Comparison of ENCODE assay signal across 16 cellular contexts in genomic region chr3:74861211-74861610, GRCh38.
A peak's percentile ranks its signal among the peaks of the same experiment; 100 is the strongest.
DNase-seq lines count a peak whose midpoint lies in the region; ATAC-seq and TF ChIP-seq lines count a peak whose summit lies in the region.
"Had no signal": no experiment of that assay in that cellular context is flagged by ENCODE, and none has a peak within 500 bp of the region (broad histone marks: within the 10 kb centered on the region; RNA-seq: fewer than 3 reads in every experiment).

No MANE protein-coding gene starts in this region.

- no peaks in the 10 kb centered on the region for H3K79me2 ChIP-seq in GM23338 (replicated peaks; ENCODE audit: insufficient read depth)
- no peaks in the 10 kb centered on the region for H3K79me2 ChIP-seq in OCI-LY3 (ENCODE audit: low read length)

- DNase-seq in GM23338 (ENCODE audit: low spot score), result peak; percentile 11
- peak; percentile 6 for DNase-seq in H7
- peak; percentile 17 for DNase-seq in iPS-NIHi11 (ENCODE audit: low spot score)
- DNase-seq in HCEC 1CT, result no peak
- DNase-seq in thyroid gland, result no peak
- DNase-seq in NK-92 (lab: John Stamatoyannopoulos, UW; ENCODE audit: unreplicated experiment), result no peak
- DNase-seq: C1 segment of cervical spinal cord; Calu3; CD4-positive, alpha-beta memory T cell; COR-L47; DMS79; EL; GDM1 had no signal

- WGBS in thyroid gland, 2 donors, result 67 to 68% methylated on average over 3 of the region's 3 CpGs

- H3K36me3 Mint-ChIP-seq in GM23338 (ENCODE audit: low read depth), result no peaks in the 10 kb centered on the region
- H3K36me3 Mint-ChIP-seq: CD4-positive, alpha-beta memory T cell had no signal

- peaks cover 2% of the 10 kb centered on the region for H3K27me3 Mint-ChIP-seq in GM23338 (ENCODE audit: insufficient read depth, low read depth, poor library complexity)
- H3K27me3 Mint-ChIP-seq: CD4-positive, alpha-beta memory T cell had no signal

- no peak for TF ChIP-seq POLR2A in thyroid gland (IDR thresholded peaks at IDR 0.05)

- H3K27me3 ChIP-seq in GM23338 (ENCODE audit: insufficient read depth) (no peaks in the 10 kb centered on the region), H7 (ENCODE audit: control insufficient read depth, insufficient read depth, low read length) (no peaks in the 10 kb centered on the region), OCI-LY3 (ENCODE audit: low read depth, low read length) (no peaks in the 10 kb centered on the region), thyroid gland (no peaks in the 10 kb centered on the region)

- no peak overlapping the region for H3K4me3 Mint-ChIP-seq in GM23338
- H3K4me3 Mint-ChIP-seq: CD4-positive, alpha-beta memory T cell had no signal

- H3K4me3 ChIP-seq in GM23338 (no peak overlapping the region), H7 (ENCODE audit: insufficient read depth, low read depth, low read length) (no peak overlapping the region), OCI-LY3 (ENCODE audit: low read length) (no peak overlapping the region), thyroid gland (replicated peaks in 1 of 3) (no peak overlapping the region)
- H3K4me3 ChIP-seq: GM12878 had no signal

- H3K9me3 Mint-ChIP-seq in GM23338, result no peaks in the 10 kb centered on the region

- no peaks in the 10 kb centered on the region for H3K4me1 ChIP-seq in GM23338 (ENCODE audit: insufficient read depth)
- H3K4me1 ChIP-seq in OCI-LY3 (ENCODE audit: low read length), result no peaks in the 10 kb centered on the region
- H3K4me1 ChIP-seq in thyroid gland, result no peaks in the 10 kb centered on the region

- H4K20me1 ChIP-seq in GM23338 (replicated peaks; ENCODE audit: insufficient read depth), result no peaks in the 10 kb centered on the region
- no peaks in the 10 kb centered on the region for H4K20me1 ChIP-seq in OCI-LY3 (ENCODE audit: insufficient read depth, low read length)

- no peaks in the 10 kb centered on the region for H3K36me3 ChIP-seq in GM23338 (ENCODE audit: insufficient read depth)
- no peaks in the 10 kb centered on the region for H3K36me3 ChIP-seq in H7 (replicated peaks; ENCODE audit: control insufficient read depth, insufficient read depth, low read length)
- H3K36me3 ChIP-seq in OCI-LY3 (replicated peaks; ENCODE audit: low read depth, low read length), result no peaks in the 10 kb centered on the region
- no peaks in the 10 kb centered on the region for H3K36me3 ChIP-seq in thyroid gland

- no peak for ATAC-seq in GM23338
- ATAC-seq: GM12878, HCT116 had no signal

- no peaks in the 10 kb centered on the region for H3K4me1 Mint-ChIP-seq in GM23338
- H3K4me1 Mint-ChIP-seq: CD4-positive, alpha-beta memory T cell had no signal

- peak; percentile 43 to 55 for TF ChIP-seq CTCF in GM23338 (conservative IDR thresholded peaks at IDR 0.05; ENCODE audit: low read depth in 2 of 2)
- TF ChIP-seq CTCF in OCI-LY3 (IDR thresholded peaks at IDR 0.05; ENCODE audit: low read depth, low read length), result 0 out of 2 replicates have a peak, but pooled peaks have one; percentile 12
- TF ChIP-seq CTCF in thyroid gland (IDR thresholded peaks at IDR 0.05), result no peak

- H3K9ac ChIP-seq in OCI-LY3 (ENCODE audit: low read length), result no peak overlapping the region

- H3K9me2 ChIP-seq in GM23338 (ENCODE audit: insufficient read depth), result no peaks in the 10 kb centered on the region; the same call in 1 of the 2 replicates

- H3K27ac ChIP-seq in GM23338 (ENCODE audit: low read depth) (no peak overlapping the region), OCI-LY3 (ENCODE audit: low read length) (no peak overlapping the region), thyroid gland (no peak overlapping the region)

- intact Hi-C loops in thyroid gland (cut with DNase I), result no loop called here

- H3K4me2 ChIP-seq in GM23338 (no peak overlapping the region), OCI-LY3 (ENCODE audit: low read length) (no peak overlapping the region)

- H2AFZ ChIP-seq in GM23338 (no peak overlapping the region), OCI-LY3 (ENCODE audit: low read depth, low read length) (no peak overlapping the region)

- H3K9me3 ChIP-seq in OCI-LY3 (ENCODE audit: insufficient read depth, low read length) (no peaks in the 10 kb centered on the region), thyroid gland (no peaks in the 10 kb centered on the region)

- no peaks in the 10 kb centered on the region for H3F3A ChIP-seq in GM23338 (replicated peaks; ENCODE audit: low read depth)

- no peak overlapping the region for H3K27ac Mint-ChIP-seq in GM23338
- H3K27ac Mint-ChIP-seq: CD4-positive, alpha-beta memory T cell had no signal

TF ChIP-seq in GM23338, 12 proteins besides CTCF, POLR2A, EP300 and RAD21 (continues in another document):
- TF ChIP-seq ZNF114 (CRISPR knock-in tag; IDR thresholded peaks at IDR 0.05) (no peak), ZNF331 (CRISPR knock-in tag; IDR thresholded peaks at IDR 0.05; ENCODE audit: low read depth) (no peak), JUNB (IDR thresholded peaks at IDR 0.05; ENCODE audit: unreplicated experiment) (no peak), CREB1 (CRISPR knock-in tag; IDR thresholded peaks at IDR 0.05; ENCODE audit: low read depth) (no peak), EZH2 (IDR thresholded peaks at IDR 0.05; ENCODE audit: low read depth, unreplicated experiment) (no peak), NANOG (IDR thresholded peaks at IDR 0.05; ENCODE audit: borderline replicate concordance) (no peak), ZNF462 (CRISPR knock-in tag; IDR thresholded peaks at IDR 0.05) (no peak), POLR2AphosphoS5 (IDR thresholded peaks at IDR 0.05; ENCODE audit: low read depth) (no peak)

Comparison
In these comparisons a context has a peak if more than half of its experiments do, and no peak if none do; other contexts are left out.
1. DNase-seq: peak in GM23338 (single experiment), H7 (single experiment) and iPS-NIHi11 (single experiment); none in HCEC 1CT (single experiment), thyroid gland (0 of 2) and NK-92 (single experiment).
2. CTCF ChIP-seq: peak in GM23338 (2 of 2) and OCI-LY3 (single experiment); none in thyroid gland (0 of 6).